30 cellular contexts compared by ENCODE assay signal in genomic region chr16:16112450-16113053, GRCh38.
"Had no signal": no experiment of that assay in that cellular context is flagged by ENCODE, and none has a peak within 500 bp of the region (broad histone marks: within the 10 kb centered on the region; RNA-seq: fewer than 3 reads in every experiment).

No MANE protein-coding gene starts in this region.

- H3K4me3 ChIP-seq: ovary, psoas muscle, skin epidermis, smooth muscle cell, spleen, suprapubic skin, testis, tibial artery, transverse colon, upper lobe of right lung, uterus had no signal

- H3K9me3 ChIP-seq: neutrophil, ovary, psoas muscle, suprapubic skin, testis, tibial artery, transverse colon, upper lobe of right lung, uterus had no signal

- DNase-seq: naive thymus-derived CD8-positive, alpha-beta T cell; nephron progenitor cell; nucleus accumbens; ovary; posterior cingulate gyrus; psoas muscle; right cardiac atrium; spleen; stimulated activated CD4-positive, alpha-beta T cell treated with anti-CD3 and anti-CD28 coated beads, Interleukin-12 subunit alpha, Interleukin-12 subunit beta, amount 100 ng/mL, for 4 hours; stimulated activated CD4-positive, alpha-beta T cell treated with anti-CD3 and anti-CD28 coated beads, Interleukin-1b, Interleukin-23, amount 100 ng/mL, for 48 hours; stimulated activated CD4-positive, alpha-beta T cell treated with anti-CD3 and anti-CD28 coated beads, Interleukin-4, amount 100 ng/mL, for 1 hour; stimulated activated CD4-positive, alpha-beta T cell treated with anti-CD3 and anti-CD28 coated beads, Interleukin-4, amount 100 ng/mL, for 4 hours; stimulated activated CD8-positive, alpha-beta memory T cell treated with anti-CD3 and anti-CD28 coated beads, Interleukin-4, amount 100 ng/mL, for 48 hours; stimulated activated naive CD4-positive, alpha-beta T cell; stimulated activated naive CD8-positive, alpha-beta T cell treated with anti-CD3 and anti-CD28 coated beads, Interleukin-15, amount 100 ng/mL, for 72 hours; stimulated activated naive CD8-positive, alpha-beta T cell treated with anti-CD3 and anti-CD28 coated beads, Interleukin-15, Interleukin-2, amounts not matched to agents 100 U/mL and 50 U/mL, for 24 hours; substantia nigra; testis; tibial artery; transverse colon; upper lobe of right lung; uterus had no signal

- H3K9ac ChIP-seq: parathyroid adenoma had no signal

- H3K79me2 ChIP-seq: parathyroid adenoma had no signal

- H3K27ac ChIP-seq: neutrophil, ovary, parathyroid adenoma, psoas muscle, skin epidermis, spleen, suprapubic skin, testis, tibial artery, transverse colon, upper lobe of right lung, uterus had no signal

- H3K4me1 ChIP-seq: parathyroid adenoma, psoas muscle, spleen, suprapubic skin, testis, tibial artery, upper lobe of right lung, uterus had no signal

- ATAC-seq: naive thymus-derived CD8-positive, alpha-beta T cell; natural killer cell treated with Interleukin-12 subunit alpha and Interleukin-12 subunit beta and Interleukin-15 and Interleukin-18, amount 100 ng/mL, for 72 hours; psoas muscle; right cardiac atrium; sciatic nerve; stimulated activated memory B cell treated with anti-CD40 and anti-IgM and Interleukin-4, amounts not matched to agents 10 μg/mL and 1 μg/mL and 100 μg/mL, for 72 hours; stimulated activated naive CD8-positive, alpha-beta T cell treated with anti-CD3 and anti-CD28 coated beads, Interleukin-15, amount 100 ng/mL, for 72 hours; stimulated activated naive CD8-positive, alpha-beta T cell treated with anti-CD3 and anti-CD28 coated beads, Interleukin-15, Interleukin-2, amounts not matched to agents 100 U/mL and 50 U/mL, for 24 hours; upper lobe of right lung had no signal

- H3K27me3 ChIP-seq: neutrophil, ovary, spleen, suprapubic skin, testis, tibial artery, transverse colon, upper lobe of right lung, uterus had no signal

- H3K4me2 ChIP-seq: smooth muscle cell had no signal

- H3K36me3 ChIP-seq: ovary, uterus had no signal

- H2AFZ ChIP-seq: parathyroid adenoma had no signal
